In the genomic region with DNA sequence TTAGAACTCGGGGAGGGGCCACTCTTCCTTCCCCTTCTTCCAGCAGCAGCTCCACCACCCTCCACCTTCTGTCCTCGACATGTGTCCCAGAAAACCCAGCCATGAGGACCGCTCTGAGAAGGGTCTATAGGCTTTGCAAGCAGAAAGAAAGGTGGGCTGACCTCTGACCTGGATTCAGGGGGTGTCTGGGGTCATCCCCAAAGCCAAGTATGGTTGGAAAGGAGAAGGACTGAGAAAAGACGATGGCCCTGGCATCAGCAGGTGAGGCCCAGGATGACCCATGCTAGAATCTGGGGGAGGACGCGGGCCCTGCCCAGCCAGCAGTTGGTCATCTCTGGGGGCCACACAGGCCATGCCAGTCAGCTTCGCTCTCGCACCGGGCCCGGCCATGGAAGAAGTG, we compare ENCODE assay signal across 1 cellular context.
TF ChIP-seq lines count a peak whose summit lies in the region.

No MANE protein-coding gene starts in this region.

TF ChIP-seq in GM12878, 131 proteins besides CTCF, POLR2A, EP300 and RAD21:
- TF ChIP-seq RFX5 (IDR thresholded peaks at IDR 0.05; ENCODE audit: low read depth, low read length), result no peak
- TF ChIP-seq ASH2L (IDR thresholded peaks at IDR 0.05; ENCODE audit: borderline replicate concordance, low read depth), result no peak
- TF ChIP-seq, protein P1, sequence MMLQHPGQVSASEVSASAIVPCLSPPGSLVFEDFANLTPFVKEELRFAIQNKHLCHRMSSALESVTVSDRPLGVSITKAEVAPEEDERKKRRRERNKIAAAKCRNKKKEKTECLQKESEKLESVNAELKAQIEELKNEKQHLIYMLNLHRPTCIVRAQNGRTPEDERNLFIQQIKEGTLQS (IDR thresholded peaks at IDR 0.05; ENCODE audit: borderline replicate concordance, extremely low read depth, low read depth, low read length), result no peak
- no peak for TF ChIP-seq PML (IDR thresholded peaks at IDR 0.05; ENCODE audit: low read length)
- TF ChIP-seq, protein P2, sequence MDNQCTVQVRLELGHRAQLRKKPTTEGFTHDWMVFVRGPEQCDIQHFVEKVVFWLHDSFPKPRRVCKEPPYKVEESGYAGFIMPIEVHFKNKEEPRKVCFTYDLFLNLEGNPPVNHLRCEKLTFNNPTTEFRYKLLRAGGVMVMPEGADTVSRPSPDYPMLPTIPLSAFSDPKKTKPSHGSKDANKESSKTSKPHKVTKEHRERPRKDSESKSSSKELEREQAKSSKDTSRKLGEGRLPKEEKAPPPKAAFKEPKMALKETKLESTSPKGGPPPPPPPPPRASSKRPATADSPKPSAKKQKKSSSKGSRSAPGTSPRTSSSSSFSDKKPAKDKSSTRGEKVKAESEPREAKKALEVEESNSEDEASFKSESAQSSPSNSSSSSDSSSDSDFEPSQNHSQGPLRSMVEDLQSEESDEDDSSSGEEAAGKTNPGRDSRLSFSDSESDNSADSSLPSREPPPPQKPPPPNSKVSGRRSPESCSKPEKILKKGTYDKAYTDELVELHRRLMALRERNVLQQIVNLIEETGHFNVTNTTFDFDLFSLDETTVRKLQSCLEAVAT (IDR thresholded peaks at IDR 0.05), result no peak
